8 cellular contexts compared by ENCODE assay signal in the genomic region with DNA sequence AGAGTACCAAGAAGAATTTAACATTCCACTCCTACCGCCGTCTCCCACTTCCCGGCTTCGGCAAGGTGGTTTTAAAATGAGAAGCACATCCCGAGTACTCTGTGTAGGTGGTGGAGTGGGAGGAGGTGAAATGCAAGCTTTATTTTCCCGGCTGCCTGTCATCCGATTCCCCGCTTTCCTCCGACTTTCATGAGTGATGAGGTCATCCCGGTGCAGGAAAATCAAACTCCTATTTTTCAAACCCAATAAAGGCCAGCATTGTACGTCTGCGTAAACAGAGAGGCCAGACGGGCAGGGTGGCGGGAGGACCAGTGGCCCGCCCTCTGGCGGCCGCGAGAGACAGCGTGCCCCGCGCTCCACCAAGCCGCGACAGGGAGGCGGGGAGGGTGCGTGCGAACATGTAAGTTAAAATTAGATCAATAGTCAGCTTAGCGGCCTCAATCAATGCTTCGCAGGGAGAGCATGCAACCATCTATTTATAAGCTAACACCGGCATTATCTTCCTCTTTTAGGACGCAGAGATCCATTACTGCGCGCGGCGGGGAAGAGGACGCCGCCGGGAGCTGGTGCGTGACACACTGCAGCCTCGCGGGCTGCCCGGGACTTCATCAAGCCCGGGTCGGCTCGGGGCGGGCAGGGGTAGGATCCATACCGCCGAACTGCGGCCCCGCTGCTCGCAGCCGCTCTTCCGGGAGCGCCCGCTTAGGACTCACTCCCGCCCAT.
DNase-seq lines count a peak whose midpoint lies in the region; ATAC-seq lines count a peak whose summit lies in the region.

No MANE protein-coding gene starts in this region.

- peak overlapping the region; percentile 75 for H3K4me3 ChIP-seq in ACC112 (ENCODE audit: low read depth, low read length)

- H3K27ac ChIP-seq in ACC112 (ENCODE audit: low read depth, low read length) (no peak overlapping the region), cingulate gyrus (ENCODE audit: low read depth, low read length) (peak overlapping the region; percentile 93)

- ATAC-seq in GM18867 (IDR thresholded peaks at IDR 0.05; ENCODE audit: unreplicated experiment) (peak; percentile 98), HG03097 (IDR thresholded peaks at IDR 0.05; ENCODE audit: low FRiP score, unreplicated experiment) (peak; percentile 89)

- H3K36me3 ChIP-seq in ACC112 (ENCODE audit: insufficient read depth, low read length) = no peaks in the 10 kb centered on the region

- peak overlapping the region; percentile 86 for H2AFZ ChIP-seq in ACC112 (ENCODE audit: low read length, unreplicated experiment)

- H3K4me1 ChIP-seq in ACC112 (ENCODE audit: control insufficient read depth, insufficient read depth, low read length, unreplicated experiment) = peaks cover 5% of the 10 kb centered on the region

- DNase-seq in NCI-H345 treated with DMSO at 0.1 percent for 48 hours (lab: John Stamatoyannopoulos, UW; ENCODE audit: unreplicated experiment) (peak; percentile 17), left kidney (ENCODE audit: low read depth, low spot score) (peak; percentile 90)
- peak; percentile 63 to 68 for DNase-seq in activated CD4-positive, alpha-beta T cell treated with anti-CD3 and anti-CD28 coated beads for 4 hours
- DNase-seq in stimulated activated CD4-positive, alpha-beta T cell treated with anti-CD3 and anti-CD28 coated beads, Interleukin-1b, Interleukin-23, amount 100 ng/mL, for 4 hours (ENCODE audit: low read depth in 2 of 2) = peak; percentile 55 to 62

- H3K27me3 ChIP-seq in ACC112 (ENCODE audit: insufficient read depth, low read length) = peaks cover 3% of the 10 kb centered on the region; the same call in 1 of the 2 replicates

- no peaks in the 10 kb centered on the region for H3K79me2 ChIP-seq in ACC112 (ENCODE audit: control insufficient read depth, insufficient read depth, low read length, unreplicated experiment)

Comparison
In these comparisons a context has a peak if more than half of its experiments do, and no peak if none do; other contexts are left out.
1. DNase-seq: peak in every context shown above with its lines; median percentile 90 in left kidney; 66 in activated CD4-positive, alpha-beta T cell treated with anti-CD3 and anti-CD28 coated beads for 4 hours; 58 in stimulated activated CD4-positive, alpha-beta T cell treated with anti-CD3 and anti-CD28 coated beads, Interleukin-1b, Interleukin-23, amount 100 ng/mL, for 4 hours; 17 in NCI-H345 treated with DMSO at 0.1 percent for 48 hours.